In the genomic region with DNA sequence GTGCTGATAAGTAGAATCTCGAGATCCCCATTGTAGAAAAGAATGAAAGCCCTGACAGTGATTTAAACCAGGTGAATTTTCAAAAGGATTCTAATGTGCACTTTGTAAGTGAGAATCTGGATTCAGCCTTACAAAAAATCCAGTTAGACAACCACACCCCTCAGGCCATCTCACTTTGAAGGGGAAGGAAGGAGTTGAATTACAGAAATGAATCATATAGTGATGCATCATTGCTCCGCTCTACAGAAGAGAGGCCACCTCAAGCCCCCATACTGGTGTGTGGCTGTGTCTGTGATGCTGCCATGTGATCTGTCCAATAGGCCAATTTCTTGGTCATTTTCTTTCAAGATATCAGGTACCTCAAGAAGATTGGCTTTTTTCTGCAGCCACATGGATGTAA, we compare ENCODE assay signal across 10 cellular contexts.
DNase-seq lines count a peak whose midpoint lies in the region; ATAC-seq and TF ChIP-seq lines count a peak whose summit lies in the region.
"Had no signal": no experiment of that assay in that cellular context is flagged by ENCODE, and none has a peak within 500 bp of the region (broad histone marks: within the 10 kb centered on the region; RNA-seq: fewer than 3 reads in every experiment).

No MANE protein-coding gene starts in this region.

- peak overlapping the region; percentile 71 for H3K4me2 ChIP-seq in HCT116 (ENCODE audit: low read length)
- H3K4me2 ChIP-seq in PC-9, result peak overlapping the region; percentile 84

- POLR2A ChIA-PET in HCT116 (lab: Charles Lee), result no interaction called here
- POLR2A ChIA-PET in PC-9 (lab: Charles Lee; ENCODE audit: unreplicated experiment), result no interaction called here
- POLR2A ChIA-PET in naive thymus-derived CD4-positive, alpha-beta T cell (lab: Charles Lee), result no interaction called here

- H3F3A ChIP-seq in PC-9 (ENCODE audit: insufficient read depth, low read depth), result peaks cover 15% of the 10 kb centered on the region

- no peak overlapping the region for H3K4me3 Mint-ChIP-seq in naive thymus-derived CD4-positive, alpha-beta T cell
- H3K4me3 Mint-ChIP-seq: activated naive CD4-positive, alpha-beta T cell treated with anti-CD3 and anti-CD28 coated beads, Interleukin-2, amount 10 ng/mL, durations not matched to agents 7 days and 5 days had no signal

- peak overlapping the region; percentile 47; the same call in 1 of the 2 replicates for H3K9ac ChIP-seq in HCT116 (ENCODE audit: low read length)

- H4K20me1 ChIP-seq in HCT116 (ENCODE audit: insufficient read depth) (no peaks in the 10 kb centered on the region), PC-9 (ENCODE audit: insufficient read depth) (no peaks in the 10 kb centered on the region)

- peaks cover 0 to 22% (median 0%) of the 10 kb centered on the region in 7 donors for H3K4me1 Mint-ChIP-seq in naive thymus-derived CD4-positive, alpha-beta T cell

- H3K27me3 Mint-ChIP-seq in naive thymus-derived CD4-positive, alpha-beta T cell, result peaks cover 0 to 17% (median 6%) of the 10 kb centered on the region in 5 donors

- H3K36me3 ChIP-seq in HCT116 (ENCODE audit: control insufficient read depth in 1 of 2, insufficient read depth in 2 of 2, low read length in 2 of 2) (no peaks in the 10 kb centered on the region), PC-9 (ENCODE audit: low read depth) (no peaks in the 10 kb centered on the region)
- no peaks in the 10 kb centered on the region for H3K36me3 ChIP-seq in naive thymus-derived CD4-positive, alpha-beta T cell (ENCODE audit: control insufficient read depth in 2 of 3, insufficient read depth in 3 of 3, low read length in 3 of 3)
- H3K36me3 ChIP-seq: transverse colon had no signal

- RAD21 ChIA-PET in HCT116 (lab: Charles Lee; ENCODE audit: low non-redundant PET in 1 of 2, low total read pairs in 2 of 2, uncharacterized antibody in 2 of 2, unreplicated experiment in 2 of 2), result no interaction called here

- peak; percentile 84 for DNase-seq in Daoy (ENCODE audit: low read depth)
- DNase-seq in HCT116 (ENCODE audit: low read depth, low spot score), result peak; percentile 69
- DNase-seq in PC-9, result peak; percentile 58 to 83
- peak; percentile 85 for DNase-seq in fibroblast of mammary gland (ENCODE audit: low read depth)
- no peak for DNase-seq in posterior vena cava (ENCODE audit: low spot score)
- no peak for DNase-seq in mucosa of gallbladder (ENCODE audit: low spot score)
- DNase-seq in naive thymus-derived CD4-positive, alpha-beta T cell, result no peak
- DNase-seq: activated naive CD4-positive, alpha-beta T cell treated with anti-CD3 and anti-CD28 coated beads, Interleukin-2, amount 10 ng/mL, durations not matched to agents 7 days and 5 days; transverse colon had no signal

- CTCF ChIA-PET in HCT116 (lab: Charles Lee) (no interaction called here), PC-9 (lab: Charles Lee) (no interaction called here)
- CTCF ChIA-PET in naive thymus-derived CD4-positive, alpha-beta T cell (lab: Charles Lee), result no interaction called here

- 0 out of 2 replicates have a peak, but pooled peaks have one; percentile 21 for TF ChIP-seq RAD21 in HCT116 (IDR thresholded peaks at IDR 0.05; ENCODE audit: low read depth)

- intact Hi-C loops in HCT116 (cut with micrococcal nuclease) (loop anchor here (5.0 kb wide), 1 partner anchor 38 kb away; no protein-coding TSS in a partner anchor), PC-9 (cut with micrococcal nuclease; ENCODE audit: unreplicated experiment) (no loop called here), posterior vena cava (cut with DNase I) (loop anchor here in 1 of 2 donors (5.0 kb wide), 1 partner anchor 118 kb away; no protein-coding TSS in a partner anchor)
- intact Hi-C loops in naive thymus-derived CD4-positive, alpha-beta T cell (cut with micrococcal nuclease), result no loop called here

- no TSS peak for BruUV-seq in HCT116 (replicated peaks; lab: Mats Ljungman, UMichigan)
- no TSS peak for BruUV-seq in PC-9 (replicated peaks; lab: Mats Ljungman, UMichigan)

- peak overlapping the region; percentile 69 for H2AFZ ChIP-seq in HCT116 (ENCODE audit: low read depth, low read length, poor library complexity, severe bottlenecking)
- no peak overlapping the region for H2AFZ ChIP-seq in PC-9

- H3K27ac ChIP-seq in HCT116 (ENCODE audit: low read depth, low read length) (no peak overlapping the region), PC-9 (peak overlapping the region; percentile 80)
- no peak overlapping the region for H3K27ac ChIP-seq in naive thymus-derived CD4-positive, alpha-beta T cell (ENCODE audit: low read depth, low read length)
- H3K27ac ChIP-seq: transverse colon had no signal

- H3K9me2 ChIP-seq in HCT116 (ENCODE audit: insufficient read depth) (no peaks in the 10 kb centered on the region), PC-9 (ENCODE audit: insufficient read depth) (no peaks in the 10 kb centered on the region)

- TF ChIP-seq POLR2A in HCT116 (IDR thresholded peaks at IDR 0.05; ENCODE audit: borderline replicate concordance, extremely low read depth, insufficient read depth, insufficient read length), result no peak

- no peaks in the 10 kb centered on the region for H3K9me3 ChIP-seq in HCT116 (ENCODE audit: control insufficient read depth in 1 of 2, insufficient read depth in 1 of 2, low read depth in 1 of 2, low read length in 2 of 2)
- no peaks in the 10 kb centered on the region for H3K9me3 ChIP-seq in PC-9 (ENCODE audit: insufficient read depth, low read depth)
- H3K9me3 ChIP-seq in naive thymus-derived CD4-positive, alpha-beta T cell (ENCODE audit: control insufficient read depth in 2 of 3, low read length in 3 of 3), result no peaks in the 10 kb centered on the region
- H3K9me3 ChIP-seq: transverse colon had no signal

- peaks cover 0 to 3% (median 0%) of the 10 kb centered on the region in 5 donors for H3K36me3 Mint-ChIP-seq in naive thymus-derived CD4-positive, alpha-beta T cell
- H3K36me3 Mint-ChIP-seq: activated naive CD4-positive, alpha-beta T cell treated with anti-CD3 and anti-CD28 coated beads, Interleukin-2, amount 10 ng/mL, durations not matched to agents 7 days and 5 days had no signal

- ATAC-seq in HCT116 (peak; percentile 67), HG03135 (IDR thresholded peaks at IDR 0.05; ENCODE audit: unreplicated experiment) (no peak)
- no peak for ATAC-seq in naive thymus-derived CD4-positive, alpha-beta T cell

- no peak for TF ChIP-seq CTCF in HCT116 (IDR thresholded peaks at IDR 0.05 in 2 of 3, conservative IDR thresholded peaks at IDR 0.05 in 1 of 3; ENCODE audit: borderline replicate concordance in 1 of 3, insufficient read depth in 1 of 3, low read depth in 2 of 3, low read length in 2 of 3)
- TF ChIP-seq CTCF in PC-9 (conservative IDR thresholded peaks at IDR 0.05), result no peak
- TF ChIP-seq CTCF in fibroblast of mammary gland (conservative IDR thresholded peaks at IDR 0.05; ENCODE audit: control insufficient read depth, insufficient read depth, low read depth, low read length), result no peak

- peaks cover 0 to 3% (median 0%) of the 10 kb centered on the region in 11 donors for H3K9me3 Mint-ChIP-seq in naive thymus-derived CD4-positive, alpha-beta T cell
- H3K9me3 Mint-ChIP-seq: activated naive CD4-positive, alpha-beta T cell treated with anti-CD3 and anti-CD28 coated beads, Interleukin-2, amount 10 ng/mL, durations not matched to agents 7 days and 5 days had no signal

- H3K4me1 ChIP-seq in HCT116 (ENCODE audit: control insufficient read depth in 1 of 2, insufficient read depth in 2 of 2, low read length in 2 of 2) (peaks cover 19 to 52% of the 10 kb centered on the region in 2 experiments), PC-9 (replicated peaks; ENCODE audit: insufficient read depth) (peaks cover 51% of the 10 kb centered on the region)
- H3K4me1 ChIP-seq in naive thymus-derived CD4-positive, alpha-beta T cell (ENCODE audit: control insufficient read depth in 2 of 2, insufficient read depth in 2 of 2, low read length in 2 of 2), result no peaks in the 10 kb centered on the region

- no peaks in the 10 kb centered on the region for H3K79me2 ChIP-seq in HCT116 (ENCODE audit: insufficient read depth, low read length)
- H3K79me2 ChIP-seq in PC-9 (ENCODE audit: low read depth), result no peaks in the 10 kb centered on the region

- H3K27me3 ChIP-seq in HCT116 (ENCODE audit: insufficient read depth, low read length) (no peaks in the 10 kb centered on the region), PC-9 (ENCODE audit: insufficient read depth, low read depth) (no peaks in the 10 kb centered on the region)
- no peaks in the 10 kb centered on the region for H3K27me3 ChIP-seq in naive thymus-derived CD4-positive, alpha-beta T cell (ENCODE audit: control insufficient read depth in 2 of 2, insufficient read depth in 2 of 2, low read length in 2 of 2)
- H3K27me3 ChIP-seq: transverse colon had no signal

- H3K27ac Mint-ChIP-seq in naive thymus-derived CD4-positive, alpha-beta T cell, result no peak overlapping the region
- H3K27ac Mint-ChIP-seq: activated naive CD4-positive, alpha-beta T cell treated with anti-CD3 and anti-CD28 coated beads, Interleukin-2, amount 10 ng/mL, durations not matched to agents 7 days and 5 days had no signal

- peak overlapping the region in 1 of 2 experiments; percentile 41; a peak in 1 of 4 replicates for H3K4me3 ChIP-seq in HCT116 (replicated peaks in 1 of 2; ENCODE audit: low read depth in 1 of 2, low read length in 2 of 2)
- H3K4me3 ChIP-seq in PC-9, result peak overlapping the region; percentile 36; the same call in 1 of the 2 replicates
- H3K4me3 ChIP-seq in fibroblast of mammary gland (ENCODE audit: control insufficient read depth, low read depth, low read length), result no peak overlapping the region
- H3K4me3 ChIP-seq in naive thymus-derived CD4-positive, alpha-beta T cell (ENCODE audit: low read length), result no peak overlapping the region
- H3K4me3 ChIP-seq: transverse colon had no signal

TF ChIP-seq in HCT116, 20 proteins besides CTCF, POLR2A, EP300 and RAD21 (continues in another document):
- TF ChIP-seq POLR2AphosphoS5 (IDR thresholded peaks at IDR 0.05; ENCODE audit: low read depth, low read length) (peak; percentile 24; the same call in 1 of the 2 replicates), FOSL1 (IDR thresholded peaks at IDR 0.05; ENCODE audit: low read depth) (peak; percentile 87), JUND (IDR thresholded peaks at IDR 0.05) (peak; percentile 82), ZNF274 (IDR thresholded peaks at IDR 0.05; ENCODE audit: low read depth, low read length) (no peak), EGR1 (IDR thresholded peaks at IDR 0.05; ENCODE audit: low read depth) (no peak)

Comparison
In these comparisons a context has a peak if more than half of its experiments do, and no peak if none do; other contexts are left out.
1. DNase-seq: peak in Daoy (single experiment), HCT116 (single experiment), PC-9 (2 of 2) and fibroblast of mammary gland (single experiment); none in posterior vena cava (single experiment), mucosa of gallbladder (single experiment) and naive thymus-derived CD4-positive, alpha-beta T cell (0 of 9).